17 cellular contexts compared by ENCODE assay signal in genomic region chr5:91357806-91358205, GRCh38.
"Had no signal": no experiment of that assay in that cellular context is flagged by ENCODE, and none has a peak within 500 bp of the region (broad histone marks: within the 10 kb centered on the region; RNA-seq: fewer than 3 reads in every experiment).

No MANE protein-coding gene starts in this region.

- ATAC-seq: effector memory CD8-positive, alpha-beta T cell; stimulated activated effector memory CD8-positive, alpha-beta T cell treated with anti-CD3 and anti-CD28 coated beads, Interleukin-12 subunit alpha, Interleukin-12 subunit beta, amount 100 ng/mL, for 72 hours had no signal

- H3K4me3 ChIP-seq: prostate gland, smooth muscle cell, thoracic aorta, upper lobe of right lung had no signal

- H3K27ac ChIP-seq: prostate gland, thoracic aorta, upper lobe of right lung had no signal

- DNase-seq: activated CD4-positive, alpha-beta T cell treated with anti-CD3 and anti-CD28 coated beads, Interleukin-2, amount 10 ng/mL, durations not matched to agents 7 days and 5 days; activated CD8-positive, alpha-beta memory T cell treated with anti-CD3 and anti-CD28 coated beads, Interleukin-2, amount 50 U/mL, for 4 hours; activated effector memory CD4-positive, alpha-beta T cell treated with Interleukin-2 at 50 U/mL for 16 hours; activated naive CD4-positive, alpha-beta T cell treated with anti-CD3 and anti-CD28 coated beads, Interleukin-2, amount 10 ng/mL, durations not matched to agents 7 days and 5 days; activated T-cell treated with anti-CD3 and anti-CD28 coated beads, Interleukin-2, amount 50 U/mL, for 48 hours; dermis blood vessel endothelial cell; effector memory CD8-positive, alpha-beta T cell; head of caudate nucleus; kidney; stimulated activated CD4-positive, alpha-beta T cell treated with anti-CD3 and anti-CD28 coated beads, Interleukin-4, amount 100 ng/mL, for 1 hour; T-helper 1 cell; T-helper 9 cell; upper lobe of right lung had no signal

- H3K4me1 ChIP-seq: prostate gland, upper lobe of right lung had no signal

- H3K36me3 ChIP-seq: prostate gland, thoracic aorta, upper lobe of right lung had no signal

- H3K9me3 ChIP-seq: prostate gland, thoracic aorta, upper lobe of right lung had no signal

- H3K27me3 ChIP-seq: upper lobe of right lung had no signal
